ENCODE assay signal across 1 cellular context in the genomic region with DNA sequence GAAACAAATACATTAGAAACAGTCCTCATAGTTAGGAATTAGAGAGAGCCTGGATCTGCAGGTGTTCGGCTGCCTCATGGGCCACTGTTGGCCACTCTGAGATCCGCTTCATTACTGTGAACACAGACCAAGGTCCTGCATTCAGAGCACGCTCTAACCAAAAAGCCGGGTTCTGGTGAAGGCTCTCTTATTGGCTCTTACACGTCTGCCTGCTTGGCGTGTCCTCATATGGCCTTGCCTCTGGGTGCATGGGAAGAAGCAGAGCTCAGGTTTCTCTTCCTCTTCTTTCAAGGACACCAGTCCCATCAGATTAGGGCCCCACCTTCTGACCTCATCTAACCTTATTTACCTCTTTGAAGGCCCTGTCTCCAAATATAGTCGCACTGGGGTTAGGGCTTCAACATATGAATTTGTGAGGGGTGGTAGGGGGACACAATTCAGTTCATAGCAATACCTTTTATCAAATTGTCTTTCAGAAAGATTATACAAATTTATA.
A peak's percentile ranks its signal among the peaks of the same experiment; 100 is the strongest.
TF ChIP-seq lines count a peak whose summit lies in the region.

No MANE protein-coding gene starts in this region.

TF ChIP-seq in K562, 482 proteins besides CTCF, POLR2A, EP300 and RAD21 (continued from another document):
- TF ChIP-seq, protein P1, sequence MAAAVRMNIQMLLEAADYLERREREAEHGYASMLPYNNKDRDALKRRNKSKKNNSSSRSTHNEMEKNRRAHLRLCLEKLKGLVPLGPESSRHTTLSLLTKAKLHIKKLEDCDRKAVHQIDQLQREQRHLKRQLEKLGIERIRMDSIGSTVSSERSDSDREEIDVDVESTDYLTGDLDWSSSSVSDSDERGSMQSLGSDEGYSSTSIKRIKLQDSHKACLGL (CRISPR knock-in tag; IDR thresholded peaks at IDR 0.05; ENCODE audit: borderline replicate concordance, poor library complexity, severe bottlenecking): no peak
- TF ChIP-seq, protein P2, sequence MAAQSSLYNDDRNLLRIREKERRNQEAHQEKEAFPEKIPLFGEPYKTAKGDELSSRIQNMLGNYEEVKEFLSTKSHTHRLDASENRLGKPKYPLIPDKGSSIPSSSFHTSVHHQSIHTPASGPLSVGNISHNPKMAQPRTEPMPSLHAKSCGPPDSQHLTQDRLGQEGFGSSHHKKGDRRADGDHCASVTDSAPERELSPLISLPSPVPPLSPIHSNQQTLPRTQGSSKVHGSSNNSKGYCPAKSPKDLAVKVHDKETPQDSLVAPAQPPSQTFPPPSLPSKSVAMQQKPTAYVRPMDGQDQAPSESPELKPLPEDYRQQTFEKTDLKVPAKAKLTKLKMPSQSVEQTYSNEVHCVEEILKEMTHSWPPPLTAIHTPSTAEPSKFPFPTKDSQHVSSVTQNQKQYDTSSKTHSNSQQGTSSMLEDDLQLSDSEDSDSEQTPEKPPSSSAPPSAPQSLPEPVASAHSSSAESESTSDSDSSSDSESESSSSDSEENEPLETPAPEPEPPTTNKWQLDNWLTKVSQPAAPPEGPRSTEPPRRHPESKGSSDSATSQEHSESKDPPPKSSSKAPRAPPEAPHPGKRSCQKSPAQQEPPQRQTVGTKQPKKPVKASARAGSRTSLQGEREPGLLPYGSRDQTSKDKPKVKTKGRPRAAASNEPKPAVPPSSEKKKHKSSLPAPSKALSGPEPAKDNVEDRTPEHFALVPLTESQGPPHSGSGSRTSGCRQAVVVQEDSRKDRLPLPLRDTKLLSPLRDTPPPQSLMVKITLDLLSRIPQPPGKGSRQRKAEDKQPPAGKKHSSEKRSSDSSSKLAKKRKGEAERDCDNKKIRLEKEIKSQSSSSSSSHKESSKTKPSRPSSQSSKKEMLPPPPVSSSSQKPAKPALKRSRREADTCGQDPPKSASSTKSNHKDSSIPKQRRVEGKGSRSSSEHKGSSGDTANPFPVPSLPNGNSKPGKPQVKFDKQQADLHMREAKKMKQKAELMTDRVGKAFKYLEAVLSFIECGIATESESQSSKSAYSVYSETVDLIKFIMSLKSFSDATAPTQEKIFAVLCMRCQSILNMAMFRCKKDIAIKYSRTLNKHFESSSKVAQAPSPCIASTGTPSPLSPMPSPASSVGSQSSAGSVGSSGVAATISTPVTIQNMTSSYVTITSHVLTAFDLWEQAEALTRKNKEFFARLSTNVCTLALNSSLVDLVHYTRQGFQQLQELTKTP (IDR thresholded peaks at IDR 0.05; ENCODE audit: low read depth in 1 of 2, partially characterized antibody in 2 of 2): peak; percentile 26 to 69
- TF ChIP-seq CBX8 (IDR thresholded peaks at IDR 0.05; ENCODE audit: borderline replicate concordance, extremely low read depth, low read depth, low read length, poor library complexity, severe bottlenecking) (no peak), SUPT5H (IDR thresholded peaks at IDR 0.05) (0 out of 2 replicates have a peak, but pooled peaks have one; percentile 41), TBL1XR1 (IDR thresholded peaks at IDR 0.05; ENCODE audit: low read length in 2 of 2) (peak in 1 of 2 experiments; percentile 45; a peak in 1 of 4 replicates), SMARCE1 (IDR thresholded peaks at IDR 0.05) (peak; percentile 61; the same call in 1 of the 2 replicates), TAF9B (IDR thresholded peaks at IDR 0.05; ENCODE audit: partially characterized antibody) (no peak), KLF6 (CRISPR knock-in tag; IDR thresholded peaks at IDR 0.05; ENCODE audit: borderline replicate concordance) (no peak)
- TF ChIP-seq, protein P3, sequence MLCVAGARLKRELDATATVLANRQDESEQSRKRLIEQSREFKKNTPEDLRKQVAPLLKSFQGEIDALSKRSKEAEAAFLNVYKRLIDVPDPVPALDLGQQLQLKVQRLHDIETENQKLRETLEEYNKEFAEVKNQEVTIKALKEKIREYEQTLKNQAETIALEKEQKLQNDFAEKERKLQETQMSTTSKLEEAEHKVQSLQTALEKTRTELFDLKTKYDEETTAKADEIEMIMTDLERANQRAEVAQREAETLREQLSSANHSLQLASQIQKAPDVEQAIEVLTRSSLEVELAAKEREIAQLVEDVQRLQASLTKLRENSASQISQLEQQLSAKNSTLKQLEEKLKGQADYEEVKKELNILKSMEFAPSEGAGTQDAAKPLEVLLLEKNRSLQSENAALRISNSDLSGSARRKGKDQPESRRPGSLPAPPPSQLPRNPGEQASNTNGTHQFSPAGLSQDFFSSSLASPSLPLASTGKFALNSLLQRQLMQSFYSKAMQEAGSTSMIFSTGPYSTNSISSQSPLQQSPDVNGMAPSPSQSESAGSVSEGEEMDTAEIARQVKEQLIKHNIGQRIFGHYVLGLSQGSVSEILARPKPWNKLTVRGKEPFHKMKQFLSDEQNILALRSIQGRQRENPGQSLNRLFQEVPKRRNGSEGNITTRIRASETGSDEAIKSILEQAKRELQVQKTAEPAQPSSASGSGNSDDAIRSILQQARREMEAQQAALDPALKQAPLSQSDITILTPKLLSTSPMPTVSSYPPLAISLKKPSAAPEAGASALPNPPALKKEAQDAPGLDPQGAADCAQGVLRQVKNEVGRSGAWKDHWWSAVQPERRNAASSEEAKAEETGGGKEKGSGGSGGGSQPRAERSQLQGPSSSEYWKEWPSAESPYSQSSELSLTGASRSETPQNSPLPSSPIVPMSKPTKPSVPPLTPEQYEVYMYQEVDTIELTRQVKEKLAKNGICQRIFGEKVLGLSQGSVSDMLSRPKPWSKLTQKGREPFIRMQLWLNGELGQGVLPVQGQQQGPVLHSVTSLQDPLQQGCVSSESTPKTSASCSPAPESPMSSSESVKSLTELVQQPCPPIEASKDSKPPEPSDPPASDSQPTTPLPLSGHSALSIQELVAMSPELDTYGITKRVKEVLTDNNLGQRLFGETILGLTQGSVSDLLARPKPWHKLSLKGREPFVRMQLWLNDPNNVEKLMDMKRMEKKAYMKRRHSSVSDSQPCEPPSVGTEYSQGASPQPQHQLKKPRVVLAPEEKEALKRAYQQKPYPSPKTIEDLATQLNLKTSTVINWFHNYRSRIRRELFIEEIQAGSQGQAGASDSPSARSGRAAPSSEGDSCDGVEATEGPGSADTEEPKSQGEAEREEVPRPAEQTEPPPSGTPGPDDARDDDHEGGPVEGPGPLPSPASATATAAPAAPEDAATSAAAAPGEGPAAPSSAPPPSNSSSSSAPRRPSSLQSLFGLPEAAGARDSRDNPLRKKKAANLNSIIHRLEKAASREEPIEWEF (CRISPR knock-in tag; IDR thresholded peaks at IDR 0.05): no peak
- TF ChIP-seq, protein P4, sequence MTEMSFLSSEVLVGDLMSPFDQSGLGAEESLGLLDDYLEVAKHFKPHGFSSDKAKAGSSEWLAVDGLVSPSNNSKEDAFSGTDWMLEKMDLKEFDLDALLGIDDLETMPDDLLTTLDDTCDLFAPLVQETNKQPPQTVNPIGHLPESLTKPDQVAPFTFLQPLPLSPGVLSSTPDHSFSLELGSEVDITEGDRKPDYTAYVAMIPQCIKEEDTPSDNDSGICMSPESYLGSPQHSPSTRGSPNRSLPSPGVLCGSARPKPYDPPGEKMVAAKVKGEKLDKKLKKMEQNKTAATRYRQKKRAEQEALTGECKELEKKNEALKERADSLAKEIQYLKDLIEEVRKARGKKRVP (CRISPR knock-in tag; IDR thresholded peaks at IDR 0.05): no peak
- TF ChIP-seq, protein P5, sequence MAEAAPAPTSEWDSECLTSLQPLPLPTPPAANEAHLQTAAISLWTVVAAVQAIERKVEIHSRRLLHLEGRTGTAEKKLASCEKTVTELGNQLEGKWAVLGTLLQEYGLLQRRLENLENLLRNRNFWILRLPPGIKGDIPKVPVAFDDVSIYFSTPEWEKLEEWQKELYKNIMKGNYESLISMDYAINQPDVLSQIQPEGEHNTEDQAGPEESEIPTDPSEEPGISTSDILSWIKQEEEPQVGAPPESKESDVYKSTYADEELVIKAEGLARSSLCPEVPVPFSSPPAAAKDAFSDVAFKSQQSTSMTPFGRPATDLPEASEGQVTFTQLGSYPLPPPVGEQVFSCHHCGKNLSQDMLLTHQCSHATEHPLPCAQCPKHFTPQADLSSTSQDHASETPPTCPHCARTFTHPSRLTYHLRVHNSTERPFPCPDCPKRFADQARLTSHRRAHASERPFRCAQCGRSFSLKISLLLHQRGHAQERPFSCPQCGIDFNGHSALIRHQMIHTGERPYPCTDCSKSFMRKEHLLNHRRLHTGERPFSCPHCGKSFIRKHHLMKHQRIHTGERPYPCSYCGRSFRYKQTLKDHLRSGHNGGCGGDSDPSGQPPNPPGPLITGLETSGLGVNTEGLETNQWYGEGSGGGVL (CRISPR knock-in tag; IDR thresholded peaks at IDR 0.05): no peak
- TF ChIP-seq, protein P6, sequence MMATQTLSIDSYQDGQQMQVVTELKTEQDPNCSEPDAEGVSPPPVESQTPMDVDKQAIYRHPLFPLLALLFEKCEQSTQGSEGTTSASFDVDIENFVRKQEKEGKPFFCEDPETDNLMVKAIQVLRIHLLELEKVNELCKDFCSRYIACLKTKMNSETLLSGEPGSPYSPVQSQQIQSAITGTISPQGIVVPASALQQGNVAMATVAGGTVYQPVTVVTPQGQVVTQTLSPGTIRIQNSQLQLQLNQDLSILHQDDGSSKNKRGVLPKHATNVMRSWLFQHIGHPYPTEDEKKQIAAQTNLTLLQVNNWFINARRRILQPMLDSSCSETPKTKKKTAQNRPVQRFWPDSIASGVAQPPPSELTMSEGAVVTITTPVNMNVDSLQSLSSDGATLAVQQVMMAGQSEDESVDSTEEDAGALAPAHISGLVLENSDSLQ (IDR thresholded peaks at IDR 0.05): peak; percentile 29; the same call in 1 of the 2 replicates
- TF ChIP-seq, protein P7, sequence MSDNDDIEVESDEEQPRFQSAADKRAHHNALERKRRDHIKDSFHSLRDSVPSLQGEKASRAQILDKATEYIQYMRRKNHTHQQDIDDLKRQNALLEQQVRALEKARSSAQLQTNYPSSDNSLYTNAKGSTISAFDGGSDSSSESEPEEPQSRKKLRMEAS (CRISPR knock-in tag; IDR thresholded peaks at IDR 0.05): no peak
